1 cellular context compared by ENCODE assay signal in the genomic region with DNA sequence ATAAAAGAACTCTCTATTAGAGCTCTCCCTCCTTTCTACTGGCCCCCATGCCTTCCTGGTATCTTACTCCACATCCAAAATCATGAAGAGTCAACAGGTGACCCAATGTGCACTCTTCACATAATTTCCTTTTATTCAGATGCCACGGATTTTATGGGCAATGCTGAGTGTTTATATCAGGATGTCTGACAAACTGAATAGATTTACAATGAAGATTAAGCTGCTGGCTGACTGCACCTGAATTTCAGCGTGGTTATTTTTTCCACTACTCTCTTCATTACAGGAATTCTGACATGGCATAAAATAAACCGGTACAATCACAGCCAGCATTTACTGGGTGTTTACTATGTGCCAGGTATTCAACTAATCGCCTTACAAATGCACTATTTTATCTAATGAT.
TF ChIP-seq lines count a peak whose summit lies in the region.

No MANE protein-coding gene starts in this region.

TF ChIP-seq in HEK293, 187 proteins besides CTCF, POLR2A, EP300 and RAD21 (continued from another document):
- TF ChIP-seq BCL11B (tag by site-specific recombination; IDR thresholded peaks at IDR 0.05; ENCODE audit: low read depth), result 0 out of 2 replicates have a peak, but pooled peaks have one; percentile 34
- TF ChIP-seq ZNF133 (tag by site-specific recombination; IDR thresholded peaks at IDR 0.05), result no peak
- TF ChIP-seq FEZF1 (tag by site-specific recombination; IDR thresholded peaks at IDR 0.05), result no peak; the same call in 1 of the 2 replicates
- peak; percentile 61; the same call in 1 of the 2 replicates for TF ChIP-seq ZNF843 (tag by site-specific recombination; IDR thresholded peaks at IDR 0.05)
- TF ChIP-seq, protein P1, sequence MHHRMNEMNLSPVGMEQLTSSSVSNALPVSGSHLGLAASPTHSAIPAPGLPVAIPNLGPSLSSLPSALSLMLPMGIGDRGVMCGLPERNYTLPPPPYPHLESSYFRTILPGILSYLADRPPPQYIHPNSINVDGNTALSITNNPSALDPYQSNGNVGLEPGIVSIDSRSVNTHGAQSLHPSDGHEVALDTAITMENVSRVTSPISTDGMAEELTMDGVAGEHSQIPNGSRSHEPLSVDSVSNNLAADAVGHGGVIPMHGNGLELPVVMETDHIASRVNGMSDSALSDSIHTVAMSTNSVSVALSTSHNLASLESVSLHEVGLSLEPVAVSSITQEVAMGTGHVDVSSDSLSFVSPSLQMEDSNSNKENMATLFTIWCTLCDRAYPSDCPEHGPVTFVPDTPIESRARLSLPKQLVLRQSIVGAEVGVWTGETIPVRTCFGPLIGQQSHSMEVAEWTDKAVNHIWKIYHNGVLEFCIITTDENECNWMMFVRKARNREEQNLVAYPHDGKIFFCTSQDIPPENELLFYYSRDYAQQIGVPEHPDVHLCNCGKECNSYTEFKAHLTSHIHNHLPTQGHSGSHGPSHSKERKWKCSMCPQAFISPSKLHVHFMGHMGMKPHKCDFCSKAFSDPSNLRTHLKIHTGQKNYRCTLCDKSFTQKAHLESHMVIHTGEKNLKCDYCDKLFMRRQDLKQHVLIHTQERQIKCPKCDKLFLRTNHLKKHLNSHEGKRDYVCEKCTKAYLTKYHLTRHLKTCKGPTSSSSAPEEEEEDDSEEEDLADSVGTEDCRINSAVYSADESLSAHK (tag by site-specific recombination; IDR thresholded peaks at IDR 0.05), result 0 out of 2 replicates have a peak, but pooled peaks have one; percentile 50
- TF ChIP-seq ZNF148 (tag by site-specific recombination; IDR thresholded peaks at IDR 0.05; ENCODE audit: borderline replicate concordance), result no peak
- TF ChIP-seq ZNF292 (tag by site-specific recombination; IDR thresholded peaks at IDR 0.05; ENCODE audit: borderline replicate concordance, low read depth), result no peak
- peak; percentile 94 for TF ChIP-seq SCRT2 (tag by site-specific recombination; IDR thresholded peaks at IDR 0.05)
- TF ChIP-seq ZNF302 (tag by site-specific recombination; IDR thresholded peaks at IDR 0.05; ENCODE audit: low read depth), result no peak
- 0 out of 2 replicates have a peak, but pooled peaks have one; percentile 43 for TF ChIP-seq IKZF3 (tag by site-specific recombination; IDR thresholded peaks at IDR 0.05)
- TF ChIP-seq, protein P2, sequence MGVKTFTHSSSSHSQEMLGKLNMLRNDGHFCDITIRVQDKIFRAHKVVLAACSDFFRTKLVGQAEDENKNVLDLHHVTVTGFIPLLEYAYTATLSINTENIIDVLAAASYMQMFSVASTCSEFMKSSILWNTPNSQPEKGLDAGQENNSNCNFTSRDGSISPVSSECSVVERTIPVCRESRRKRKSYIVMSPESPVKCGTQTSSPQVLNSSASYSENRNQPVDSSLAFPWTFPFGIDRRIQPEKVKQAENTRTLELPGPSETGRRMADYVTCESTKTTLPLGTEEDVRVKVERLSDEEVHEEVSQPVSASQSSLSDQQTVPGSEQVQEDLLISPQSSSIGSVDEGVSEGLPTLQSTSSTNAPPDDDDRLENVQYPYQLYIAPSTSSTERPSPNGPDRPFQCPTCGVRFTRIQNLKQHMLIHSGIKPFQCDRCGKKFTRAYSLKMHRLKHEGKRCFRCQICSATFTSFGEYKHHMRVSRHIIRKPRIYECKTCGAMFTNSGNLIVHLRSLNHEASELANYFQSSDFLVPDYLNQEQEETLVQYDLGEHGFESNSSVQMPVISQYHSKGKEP (tag by site-specific recombination; IDR thresholded peaks at IDR 0.05), result peak; percentile 65
- TF ChIP-seq ZSCAN16 (tag by site-specific recombination; IDR thresholded peaks at IDR 0.05), result no peak
- no peak for TF ChIP-seq ZXDB (tag by site-specific recombination; IDR thresholded peaks at IDR 0.05)
- 0 out of 2 replicates have a peak, but pooled peaks have one; percentile 30 for TF ChIP-seq BCL11A (tag by site-specific recombination; IDR thresholded peaks at IDR 0.05; ENCODE audit: low read depth)
- TF ChIP-seq ZNF510 (tag by site-specific recombination; IDR thresholded peaks at IDR 0.05; ENCODE audit: insufficient replicate concordance), result no peak
- peak; percentile 95 for TF ChIP-seq SCRT1 (tag by site-specific recombination; IDR thresholded peaks at IDR 0.05; ENCODE audit: borderline replicate concordance)
- no peak for TF ChIP-seq ZNF211 (tag by site-specific recombination; IDR thresholded peaks at IDR 0.05; ENCODE audit: low read depth)
- TF ChIP-seq ZBTB20 (tag by site-specific recombination; IDR thresholded peaks at IDR 0.05), result no peak
- no peak for TF ChIP-seq ZNF585B (tag by site-specific recombination; IDR thresholded peaks at IDR 0.05)
- TF ChIP-seq ZNF677 (tag by site-specific recombination; IDR thresholded peaks at IDR 0.05), result no peak
